Comparison of ENCODE assay signal across 1 cellular context in the genomic region with DNA sequence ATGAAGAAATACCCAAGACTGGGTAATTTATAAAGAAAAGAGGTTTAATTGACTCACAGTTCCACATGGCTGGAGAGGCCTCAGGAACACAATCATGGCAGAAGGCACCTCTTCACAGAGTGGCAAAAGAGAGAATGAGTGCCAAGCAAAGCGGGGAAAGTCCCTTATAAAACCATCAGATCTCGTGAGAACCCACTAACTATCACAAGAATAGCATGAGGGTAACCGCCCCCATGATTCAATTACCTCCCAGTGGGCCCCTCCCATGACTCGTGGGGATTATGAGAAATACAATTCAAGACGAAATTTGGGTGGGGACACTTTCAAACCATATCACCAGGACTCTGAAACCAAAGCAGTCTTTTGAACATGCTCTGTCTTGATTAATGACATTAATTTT.
TF ChIP-seq lines count a peak whose summit lies in the region.

No MANE protein-coding gene starts in this region.

TF ChIP-seq in K562, 482 proteins besides CTCF, POLR2A, EP300 and RAD21:
- TF ChIP-seq RBM25 (IDR thresholded peaks at IDR 0.05; ENCODE audit: low read depth, low read length, severe bottlenecking) (peak; percentile 6), CHD2 (IDR thresholded peaks at IDR 0.05; ENCODE audit: low read depth, low read length) (peak; percentile 86), HDAC6 (IDR thresholded peaks at IDR 0.05; ENCODE audit: low read depth, low read length) (no peak)
